Comparison of ENCODE assay signal across 18 cellular contexts in genomic region chr20:694496-694895, GRCh38. TPM values are rescaled to one million over a fixed set of nuclear protein-coding genes. Genes with fewer than 3 reads are reported as not detected.
A peak's percentile ranks its signal among the peaks of the same experiment; 100 is the strongest.
DNase-seq lines count a peak whose midpoint lies in the region; ATAC-seq and TF ChIP-seq lines count a peak whose summit lies in the region.
"Had no signal": no experiment of that assay in that cellular context is flagged by ENCODE, and none has a peak within 500 bp of the region (broad histone marks: within the 10 kb centered on the region; RNA-seq: fewer than 3 reads in every experiment).

No MANE protein-coding gene starts in this region.

- no peaks in the 10 kb centered on the region for H3K9me3 Mint-ChIP-seq in activated T-helper 17 cell treated with anti-CD3 and anti-CD28 coated beads, Interleukin-2, amount 50 U/mL, for 72 hours
- H3K9me3 Mint-ChIP-seq: CD8-positive, alpha-beta T cell; GM23338 had no signal

- H3K9me3 ChIP-seq in sigmoid colon: no peaks in the 10 kb centered on the region
- H3K9me3 ChIP-seq: BLaER1 had no signal

- DNase-seq in cardiac septum (ENCODE audit: low spot score): peak; percentile 59
- no peak for DNase-seq in Right ventricle myocardium inferior (ENCODE audit: missing footprints)
- peak; percentile 43 for DNase-seq in mesenteric fat pad (ENCODE audit: low spot score)
- DNase-seq in sigmoid colon: peak; percentile 19
- no peak for DNase-seq in foreskin fibroblast
- no peak for DNase-seq in NOMO-1 treated with DMSO at 0.1 percent for 48 hours (lab: John Stamatoyannopoulos, UW; ENCODE audit: unreplicated experiment)
- DNase-seq: 8988T; CD8-positive, alpha-beta T cell; DMS79 treated with DMSO at 0.1 percent for 48 hours; GF-D8; HCEC 1CT had no signal

- no peak overlapping the region for H3K27ac Mint-ChIP-seq in activated T-helper 17 cell treated with anti-CD3 and anti-CD28 coated beads, Interleukin-2, amount 50 U/mL, for 72 hours
- H3K27ac Mint-ChIP-seq: CD8-positive, alpha-beta T cell; GM23338 had no signal

- TF ChIP-seq CTCF in sigmoid colon (IDR thresholded peaks at IDR 0.05) (no peak), foreskin fibroblast (IDR thresholded peaks at IDR 0.05; ENCODE audit: low read depth, low read length) (no peak)

- TF ChIP-seq EP300 in sigmoid colon (IDR thresholded peaks at IDR 0.05): no peak

- H3K4me3 Mint-ChIP-seq in activated T-helper 17 cell treated with anti-CD3 and anti-CD28 coated beads, Interleukin-2, amount 50 U/mL, for 72 hours: no peak overlapping the region
- H3K4me3 Mint-ChIP-seq: CD8-positive, alpha-beta T cell; GM23338 had no signal

- H3K4me1 ChIP-seq in sigmoid colon: no peaks in the 10 kb centered on the region

- no peaks in the 10 kb centered on the region for H3K36me3 Mint-ChIP-seq in activated T-helper 17 cell treated with anti-CD3 and anti-CD28 coated beads, Interleukin-2, amount 50 U/mL, for 72 hours (ENCODE audit: low read depth)
- H3K36me3 Mint-ChIP-seq: CD8-positive, alpha-beta T cell had no signal

- 67 to 77% methylated on average over 4 of the region's 4 CpGs for WGBS in sigmoid colon, 2 donors

- no peak for TF ChIP-seq POLR2A in sigmoid colon (IDR thresholded peaks at IDR 0.05)

- H3K27me3 ChIP-seq in sigmoid colon: peaks cover 0 to 30% (median 6%) of the 10 kb centered on the region in 3 donors
- H3K27me3 ChIP-seq: BLaER1 had no signal

- H3K36me3 ChIP-seq in sigmoid colon: no peaks in the 10 kb centered on the region
- H3K36me3 ChIP-seq: BLaER1 had no signal

- H3K4me1 Mint-ChIP-seq in activated T-helper 17 cell treated with anti-CD3 and anti-CD28 coated beads, Interleukin-2, amount 50 U/mL, for 72 hours: no peaks in the 10 kb centered on the region

- H3K27me3 Mint-ChIP-seq in activated T-helper 17 cell treated with anti-CD3 and anti-CD28 coated beads, Interleukin-2, amount 50 U/mL, for 72 hours: peaks cover 23% of the 10 kb centered on the region

- no peak overlapping the region for H3K4me3 ChIP-seq in sigmoid colon
- no peak overlapping the region for H3K4me3 ChIP-seq in foreskin fibroblast (ENCODE audit: low read depth in 1 of 2, low read length in 2 of 2)
- H3K4me3 ChIP-seq: BLaER1, GM23338 had no signal

- intact Hi-C loops in cardiac septum (cut with DNase I) (no loop called here), Right ventricle myocardium inferior (cut with DNase I) (no loop called here), sigmoid colon (cut with DNase I) (no loop called here)

- ATAC-seq in Right ventricle myocardium inferior: no peak
- ATAC-seq in activated T-helper 17 cell treated with anti-CD3 and anti-CD28 coated beads, Interleukin-2, amount 50 U/mL, for 72 hours (replicated peaks): no peak
- ATAC-seq: CD8-positive, alpha-beta T cell; GM23338 had no signal

- no peak overlapping the region for H3K27ac ChIP-seq in sigmoid colon
- H3K27ac ChIP-seq: BLaER1, HL-60 had no signal

RNA-seq across cellular contexts. Expression of gene SCRT2, which starts 18.9 kb away (rescaled TPM):
- not detected for total RNA-seq in cardiac septum
- not detected for total RNA-seq in Right ventricle myocardium inferior
- not detected for total RNA-seq in mesenteric fat pad
- total RNA-seq in sigmoid colon: not detected
- polyA plus RNA-seq in sigmoid colon: not detected
- not detected for total RNA-seq in activated T-helper 17 cell treated with anti-CD3 and anti-CD28 coated beads, Interleukin-2, amount 50 U/mL, for 72 hours
- total RNA-seq: Calu3; CD8-positive, alpha-beta T cell; HT1080 had no signal
- polyA plus RNA-seq: AG04450, GM23338 had no signal

RNA-seq across cellular contexts. Expression of gene SRXN1, which starts 41.5 kb away (rescaled TPM):
- total RNA-seq in cardiac septum (38.4 TPM), Right ventricle myocardium inferior (40.4 TPM), mesenteric fat pad (41.5 TPM), sigmoid colon (10 to 100 TPM; 16.8 to 32.4 (median 27.1) TPM)
- polyA plus RNA-seq in sigmoid colon: 10 to 100 TPM; 21.0 to 35.6 (median 27.5) TPM
- 10 to 100 TPM; 14.6 to 24.6 TPM for total RNA-seq in activated T-helper 17 cell treated with anti-CD3 and anti-CD28 coated beads, Interleukin-2, amount 50 U/mL, for 72 hours

Comparison
In these comparisons a context has a peak if more than half of its experiments do, and no peak if none do; other contexts are left out.
1. DNase-seq: peak in cardiac septum (single experiment), mesenteric fat pad (single experiment) and sigmoid colon (single experiment); none in Right ventricle myocardium inferior (single experiment), foreskin fibroblast (0 of 2) and NOMO-1 treated with DMSO at 0.1 percent for 48 hours (single experiment).